In the genomic region with DNA sequence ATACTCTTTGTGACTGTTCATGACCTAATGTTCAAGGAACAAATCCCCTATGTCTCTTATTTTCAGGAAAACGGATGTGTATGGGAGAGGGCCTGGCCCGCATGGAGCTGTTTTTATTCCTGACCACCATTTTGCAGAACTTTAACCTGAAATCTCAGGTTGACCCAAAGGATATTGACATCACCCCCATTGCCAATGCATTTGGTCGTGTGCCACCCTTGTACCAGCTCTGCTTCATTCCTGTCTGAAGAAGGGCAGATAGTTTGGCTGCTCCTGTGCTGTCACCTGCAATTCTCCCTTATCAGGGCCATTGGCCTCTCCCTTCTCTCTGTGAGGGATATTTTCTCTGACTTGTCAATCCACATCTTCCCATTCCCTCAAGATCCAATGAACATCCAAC, we compare ENCODE assay signal across 8 cellular contexts. TPM values are rescaled to one million over a fixed set of nuclear protein-coding genes. Genes with fewer than 3 reads are reported as not detected.
"Had no signal": no experiment of that assay in that cellular context is flagged by ENCODE, and none has a peak within 500 bp of the region (broad histone marks: within the 10 kb centered on the region; RNA-seq: fewer than 3 reads in every experiment).

No MANE protein-coding gene starts in this region.

- ATAC-seq: K562 had no signal

- H3K27ac ChIP-seq: HL-60 had no signal

- FAIRE-seq: HTR-8/SVneo, K562 had no signal

- H3K4me1 Mint-ChIP-seq: IgD-negative memory B cell had no signal

- H3K4me3 Mint-ChIP-seq: IgD-negative memory B cell had no signal

- H3K27ac Mint-ChIP-seq: IgD-negative memory B cell had no signal

- H3K4me3 ChIP-seq: K562 had no signal

- DNase-seq: IMR-90, KBM-7 had no signal

RNA-seq across cellular contexts. Expression of a gene that starts 27.3 kb away (rescaled TPM):
- total RNA-seq: HT-29, HT1080, IMR-90, K562 had no signal
- polyA plus RNA-seq: IgD-negative memory B cell, IMR-90, K562 had no signal

RNA-seq across cellular contexts. Expression of a gene that starts 51.7 kb away (rescaled TPM):
- total RNA-seq: IMR-90, K562 had no signal
- polyA plus RNA-seq: IgD-negative memory B cell, IMR-90, K562 had no signal
